15 cellular contexts compared by ENCODE assay signal in the genomic region with DNA sequence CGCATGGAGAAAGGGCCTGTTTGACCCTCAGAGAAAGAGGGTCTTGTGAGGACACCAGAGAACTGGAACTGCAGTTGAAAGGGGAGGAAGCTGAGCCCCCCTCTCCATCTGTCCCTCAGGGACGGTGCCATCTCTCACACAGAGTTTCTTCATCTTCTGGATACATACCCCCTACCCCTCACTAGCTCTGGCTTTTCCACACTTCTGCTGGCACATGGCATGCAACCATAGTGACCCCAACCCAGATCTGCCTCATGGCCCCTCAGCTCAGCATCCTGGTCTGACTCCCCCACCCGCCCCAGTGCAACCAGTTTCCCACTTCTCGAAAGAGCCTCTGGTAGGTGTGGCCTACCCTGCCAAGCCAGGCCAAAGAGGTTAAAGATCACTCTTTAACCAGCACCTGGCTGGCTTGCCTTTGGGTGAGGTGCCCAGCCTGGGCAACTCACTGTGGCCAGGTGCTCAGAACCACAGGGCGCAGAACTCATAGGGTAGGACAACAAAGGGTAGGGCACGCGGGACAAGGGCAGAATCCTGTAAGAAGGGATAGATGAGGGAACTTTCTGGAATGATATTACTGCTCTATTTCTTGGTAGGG. TPM values are rescaled to one million over a fixed set of nuclear protein-coding genes. Genes with fewer than 3 reads are reported as not detected.
DNase-seq lines count a peak whose midpoint lies in the region; ATAC-seq and TF ChIP-seq lines count a peak whose summit lies in the region.
"Had no signal": no experiment of that assay in that cellular context is flagged by ENCODE, and none has a peak within 500 bp of the region (broad histone marks: within the 10 kb centered on the region; RNA-seq: fewer than 3 reads in every experiment).

No MANE protein-coding gene starts in this region.

- no peaks in the 10 kb centered on the region for H3K9me3 Mint-ChIP-seq in activated CD8-positive, alpha-beta memory T cell treated with anti-CD3 and anti-CD28 coated beads, Interleukin-2, amount 10 ng/mL, durations not matched to agents 7 days and 5 days (ENCODE audit: low read depth)
- H3K9me3 Mint-ChIP-seq in stimulated activated naive B cell treated with anti-CD40 and anti-IgM and Interleukin-4, amounts not matched to agents 10 μg/mL and 1 μg/mL and 100 μg/mL, for 72 hours, result no peaks in the 10 kb centered on the region
- H3K9me3 Mint-ChIP-seq: CD4-positive, alpha-beta T cell had no signal

- no peak overlapping the region for H3K4me3 Mint-ChIP-seq in activated CD8-positive, alpha-beta memory T cell treated with anti-CD3 and anti-CD28 coated beads, Interleukin-2, amount 10 ng/mL, durations not matched to agents 7 days and 5 days
- no peak overlapping the region for H3K4me3 Mint-ChIP-seq in stimulated activated naive B cell treated with anti-CD40 and anti-IgM and Interleukin-4, amounts not matched to agents 10 μg/mL and 1 μg/mL and 100 μg/mL, for 72 hours
- H3K4me3 Mint-ChIP-seq: CD4-positive, alpha-beta T cell had no signal

- H3K9me3 ChIP-seq in RWPE2 (ENCODE audit: severe bottlenecking) (no peaks in the 10 kb centered on the region), right lobe of liver (no peaks in the 10 kb centered on the region)
- H3K9me3 ChIP-seq: BLaER1 treated with 17β-estradiol and CSF1 and Interleukin-3, amounts not matched to agents 10 nM and 100 nM had no signal

- H3K36me3 ChIP-seq in RWPE2 (ENCODE audit: low read depth), result no peaks in the 10 kb centered on the region
- no peaks in the 10 kb centered on the region for H3K36me3 ChIP-seq in right lobe of liver
- H3K36me3 ChIP-seq: BLaER1 treated with 17β-estradiol and CSF1 and Interleukin-3, amounts not matched to agents 10 nM and 100 nM had no signal

- H3K27ac ChIP-seq in RWPE2 (ENCODE audit: poor library complexity, severe bottlenecking) (no peak overlapping the region), right lobe of liver (no peak overlapping the region)
- H3K27ac ChIP-seq: 22Rv1; BLaER1 treated with 17β-estradiol and CSF1 and Interleukin-3, amounts not matched to agents 10 nM and 100 nM; GM23248 had no signal

- no peaks in the 10 kb centered on the region for H3K4me1 Mint-ChIP-seq in activated CD8-positive, alpha-beta memory T cell treated with anti-CD3 and anti-CD28 coated beads, Interleukin-2, amount 10 ng/mL, durations not matched to agents 7 days and 5 days
- no peaks in the 10 kb centered on the region for H3K4me1 Mint-ChIP-seq in stimulated activated naive B cell treated with anti-CD40 and anti-IgM and Interleukin-4, amounts not matched to agents 10 μg/mL and 1 μg/mL and 100 μg/mL, for 72 hours

- no peak for TF ChIP-seq CTCF in RWPE2 (IDR thresholded peaks at IDR 0.05; ENCODE audit: poor library complexity, severe bottlenecking)
- no peak for TF ChIP-seq CTCF in right lobe of liver (IDR thresholded peaks at IDR 0.05)

- no peak for TF ChIP-seq POLR2A in right lobe of liver (IDR thresholded peaks at IDR 0.05)

- H3K27me3 ChIP-seq in RWPE2 (ENCODE audit: insufficient read depth, poor library complexity, severe bottlenecking) (no peaks in the 10 kb centered on the region), right lobe of liver (no peaks in the 10 kb centered on the region)
- H3K27me3 ChIP-seq: BLaER1 treated with 17β-estradiol and CSF1 and Interleukin-3, amounts not matched to agents 10 nM and 100 nM had no signal

- DNase-seq in activated CD8-positive, alpha-beta memory T cell treated with anti-CD3 and anti-CD28 coated beads, Interleukin-2, amount 50 U/mL, for 48 hours, result peak; percentile 30
- no peak for DNase-seq in activated CD8-positive, alpha-beta memory T cell treated with anti-CD3 and anti-CD28 coated beads, Interleukin-2, amount 10 ng/mL, durations not matched to agents 7 days and 5 days
- DNase-seq in RWPE2 (ENCODE audit: low spot score) (peak; percentile 38), right lobe of liver (peak; percentile 43 to 80 (median 71)), GF-D8 (lab: John Stamatoyannopoulos, UW) (no peak), 8988T (no peak)
- no peak for DNase-seq in stimulated activated naive B cell treated with anti-CD40 and anti-IgM and Interleukin-4, amounts not matched to agents 10 μg/mL and 1 μg/mL and 100 μg/mL, for 72 hours
- DNase-seq: ACHN; CD4-positive, alpha-beta T cell; DMS79; GM23248; IMR-90 had no signal

- no peaks in the 10 kb centered on the region for H3K4me1 ChIP-seq in RWPE2 (ENCODE audit: insufficient read depth, poor library complexity, severe bottlenecking)
- peaks cover 0 to 19% (median 0%) of the 10 kb centered on the region in 4 donors for H3K4me1 ChIP-seq in right lobe of liver
- H3K4me1 ChIP-seq: BLaER1 treated with 17β-estradiol and CSF1 and Interleukin-3, amounts not matched to agents 10 nM and 100 nM had no signal

- H3K4me3 ChIP-seq in RWPE2 (ENCODE audit: severe bottlenecking), result no peak overlapping the region
- H3K4me3 ChIP-seq in right lobe of liver, result no peak overlapping the region
- H3K4me3 ChIP-seq: BLaER1 treated with 17β-estradiol and CSF1 and Interleukin-3, amounts not matched to agents 10 nM and 100 nM; GM23248 had no signal

- H3K36me3 Mint-ChIP-seq in activated CD8-positive, alpha-beta memory T cell treated with anti-CD3 and anti-CD28 coated beads, Interleukin-2, amount 10 ng/mL, durations not matched to agents 7 days and 5 days, result no peaks in the 10 kb centered on the region
- no peaks in the 10 kb centered on the region for H3K36me3 Mint-ChIP-seq in stimulated activated naive B cell treated with anti-CD40 and anti-IgM and Interleukin-4, amounts not matched to agents 10 μg/mL and 1 μg/mL and 100 μg/mL, for 72 hours

- H3K27me3 Mint-ChIP-seq in activated CD8-positive, alpha-beta memory T cell treated with anti-CD3 and anti-CD28 coated beads, Interleukin-2, amount 10 ng/mL, durations not matched to agents 7 days and 5 days, result peaks cover 4% of the 10 kb centered on the region
- H3K27me3 Mint-ChIP-seq in stimulated activated naive B cell treated with anti-CD40 and anti-IgM and Interleukin-4, amounts not matched to agents 10 μg/mL and 1 μg/mL and 100 μg/mL, for 72 hours, result peaks cover 10 to 15% of the 10 kb centered on the region in 2 donors
- H3K27me3 Mint-ChIP-seq: CD4-positive, alpha-beta T cell had no signal

- ATAC-seq in activated CD8-positive, alpha-beta memory T cell treated with anti-CD3 and anti-CD28 coated beads, Interleukin-2, amount 10 ng/mL, durations not matched to agents 7 days and 5 days, result no peak
- ATAC-seq in RWPE2 (ENCODE audit: low read depth), result no peak
- peak; percentile 72 to 93 (median 88) for ATAC-seq in right lobe of liver
- no peak for ATAC-seq in stimulated activated naive B cell treated with anti-CD40 and anti-IgM and Interleukin-4, amounts not matched to agents 10 μg/mL and 1 μg/mL and 100 μg/mL, for 72 hours (replicated peaks)
- ATAC-seq: HCT116 had no signal

- intact Hi-C loops in right lobe of liver (cut with DNase I), result no loop called here

- H3K27ac Mint-ChIP-seq in activated CD8-positive, alpha-beta memory T cell treated with anti-CD3 and anti-CD28 coated beads, Interleukin-2, amount 10 ng/mL, durations not matched to agents 7 days and 5 days, result no peak overlapping the region
- peak overlapping the region; percentile 10 for H3K27ac Mint-ChIP-seq in stimulated activated naive B cell treated with anti-CD40 and anti-IgM and Interleukin-4, amounts not matched to agents 10 μg/mL and 1 μg/mL and 100 μg/mL, for 72 hours
- H3K27ac Mint-ChIP-seq: CD4-positive, alpha-beta T cell had no signal

- CTCF ChIA-PET in activated CD8-positive, alpha-beta memory T cell treated with anti-CD3 and anti-CD28 coated beads, Interleukin-2, amount 10 ng/mL, durations not matched to agents 7 days and 5 days (lab: Charles Lee), result no interaction called here

- WGBS in right lobe of liver (ENCODE audit: insufficient coverage, low coverage, low lambda C conversion rate, missing lambda C conversion rate), result 48% methylated on average over 7 of the region's 7 CpGs

RNA-seq across cellular contexts. Expression of a gene that starts 25.8 kb away (rescaled TPM):
- under 1 TPM; 0.16 to 0.35 TPM for total RNA-seq in activated CD8-positive, alpha-beta memory T cell treated with anti-CD3 and anti-CD28 coated beads, Interleukin-2, amount 10 ng/mL, durations not matched to agents 7 days and 5 days
- 1 to 10 TPM in 3 of 6 experiments, under 1 TPM in 3; 0.37 to 1.7 (median 0.94) TPM for total RNA-seq in right lobe of liver
- total RNA-seq: CD4-positive, alpha-beta T cell had no signal

Comparison
In these comparisons a context has a peak if more than half of its experiments do, and no peak if none do; other contexts are left out.
1. DNase-seq: peak in activated CD8-positive, alpha-beta memory T cell treated with anti-CD3 and anti-CD28 coated beads, Interleukin-2, amount 50 U/mL, for 48 hours (single experiment), RWPE2 (single experiment) and right lobe of liver (3 of 3); none in activated CD8-positive, alpha-beta memory T cell treated with anti-CD3 and anti-CD28 coated beads, Interleukin-2, amount 10 ng/mL, durations not matched to agents 7 days and 5 days (single experiment), stimulated activated naive B cell treated with anti-CD40 and anti-IgM and Interleukin-4, amounts not matched to agents 10 μg/mL and 1 μg/mL and 100 μg/mL, for 72 hours (single experiment), GF-D8 (single experiment) and 8988T (single experiment).
2. ATAC-seq: peak in right lobe of liver (4 of 4); none in activated CD8-positive, alpha-beta memory T cell treated with anti-CD3 and anti-CD28 coated beads, Interleukin-2, amount 10 ng/mL, durations not matched to agents 7 days and 5 days (single experiment), RWPE2 (single experiment) and stimulated activated naive B cell treated with anti-CD40 and anti-IgM and Interleukin-4, amounts not matched to agents 10 μg/mL and 1 μg/mL and 100 μg/mL, for 72 hours (0 of 2).